In genomic region chr11:59249535-59249934, GRCh38 we compare ENCODE assay signal across 19 cellular contexts. TPM values are rescaled to one million over a fixed set of nuclear protein-coding genes. Genes with fewer than 3 reads are reported as not detected.
DNase-seq lines count a peak whose midpoint lies in the region; TF ChIP-seq lines count a peak whose summit lies in the region.
"Had no signal": no experiment of that assay in that cellular context is flagged by ENCODE, and none has a peak within 500 bp of the region (broad histone marks: within the 10 kb centered on the region; RNA-seq: fewer than 3 reads in every experiment).

No MANE protein-coding gene starts in this region.

- H3K9me3 Mint-ChIP-seq in CD14-positive monocyte (peaks cover 0 to 9% (median 1%) of the 10 kb centered on the region in 7 donors), neural progenitor cell (peaks cover 6% of the 10 kb centered on the region)
- no peaks in the 10 kb centered on the region for H3K9me3 Mint-ChIP-seq in dendritic cell treated with granulocyte-macrophage colony-stimulating factor and Interleukin-4, amounts not matched to agents 40 ng/mL and 50 ng/mL, for 4 days
- H3K9me3 Mint-ChIP-seq: CD4-positive, CD25-positive, alpha-beta regulatory T cell; CD8-positive, alpha-beta T cell had no signal

- no peak overlapping the region for H3K4me2 ChIP-seq in neural progenitor cell
- H3K4me2 ChIP-seq: BLaER1 had no signal

- intact Hi-C loops in CD14-positive monocyte (cut with micrococcal nuclease), result loop anchor here in 1 of 2 donors (5.0 kb wide), 1 partner anchor 33 kb away; no protein-coding TSS in a partner anchor
- intact Hi-C loops in dendritic cell treated with granulocyte-macrophage colony-stimulating factor and Interleukin-4, amounts not matched to agents 40 ng/mL and 50 ng/mL, for 4 days (cut with micrococcal nuclease), result loop anchor here (5.0 kb wide), 1 partner anchor 37 kb away; the partner anchor contains the start of gene MPEG1

- no peak overlapping the region for H3K4me3 ChIP-seq in neural progenitor cell
- H3K4me3 ChIP-seq: BLaER1, GM12878, GM23248 had no signal

- H4K20me1 ChIP-seq in neural progenitor cell (ENCODE audit: low read depth), result no peaks in the 10 kb centered on the region
- H4K20me1 ChIP-seq: BLaER1 had no signal

- peaks cover 83% of the 10 kb centered on the region for H3K4me1 Mint-ChIP-seq in CD14-positive monocyte
- peaks cover 58% of the 10 kb centered on the region for H3K4me1 Mint-ChIP-seq in dendritic cell treated with granulocyte-macrophage colony-stimulating factor and Interleukin-4, amounts not matched to agents 40 ng/mL and 50 ng/mL, for 4 days (ENCODE audit: low read depth)
- H3K4me1 Mint-ChIP-seq in neural progenitor cell, result peaks cover 14% of the 10 kb centered on the region

- H2AFZ ChIP-seq in neural progenitor cell (replicated peaks), result no peak overlapping the region
- H2AFZ ChIP-seq: GM23248 had no signal

- H3F3A ChIP-seq in neural progenitor cell (ENCODE audit: low read depth), result no peaks in the 10 kb centered on the region

- DNase-seq in CD14-positive monocyte (ENCODE audit: low spot score), result no peak
- no peak for DNase-seq in neural progenitor cell (ENCODE audit: low spot score)
- DNase-seq in NCI-H1417 (lab: John Stamatoyannopoulos, UW), result no peak
- DNase-seq in CD1c-positive myeloid dendritic cell (ENCODE audit: extremely low spot score), result no peak
- no peak for DNase-seq in T-helper 2 cell
- DNase-seq: Caco-2; CD4-positive, CD25-positive, alpha-beta regulatory T cell; CD8-positive, alpha-beta T cell; DMS153; EL; GDM1; GM23248; H9 had no signal

- H3K27ac Mint-ChIP-seq in CD14-positive monocyte, result peak overlapping the region; percentile 82 to 95 (median 93)
- peak overlapping the region; percentile 71 for H3K27ac Mint-ChIP-seq in dendritic cell treated with granulocyte-macrophage colony-stimulating factor and Interleukin-4, amounts not matched to agents 40 ng/mL and 50 ng/mL, for 4 days
- peak overlapping the region; percentile 4 for H3K27ac Mint-ChIP-seq in neural progenitor cell
- H3K27ac Mint-ChIP-seq: B cell; CD4-positive, CD25-positive, alpha-beta regulatory T cell; CD8-positive, alpha-beta T cell; H9 had no signal

- no peaks in the 10 kb centered on the region for H3K36me3 ChIP-seq in neural progenitor cell
- H3K36me3 ChIP-seq: BLaER1 had no signal

- H3K27ac ChIP-seq in neural progenitor cell, result no peak overlapping the region
- H3K27ac ChIP-seq: BLaER1, GM23248 had no signal

- H3K9me3 ChIP-seq in neural progenitor cell (ENCODE audit: low read depth), result no peaks in the 10 kb centered on the region
- H3K9me3 ChIP-seq: BLaER1, Caco-2 had no signal

- H3K4me3 Mint-ChIP-seq in CD14-positive monocyte, result no peak overlapping the region
- H3K4me3 Mint-ChIP-seq in dendritic cell treated with granulocyte-macrophage colony-stimulating factor and Interleukin-4, amounts not matched to agents 40 ng/mL and 50 ng/mL, for 4 days, result no peak overlapping the region
- no peak overlapping the region for H3K4me3 Mint-ChIP-seq in neural progenitor cell
- H3K4me3 Mint-ChIP-seq: B cell; CD4-positive, CD25-positive, alpha-beta regulatory T cell; CD8-positive, alpha-beta T cell; H9 had no signal

- no peak overlapping the region for H3K9ac ChIP-seq in neural progenitor cell
- H3K9ac ChIP-seq: BLaER1, GM23248 had no signal

- no peak for TF ChIP-seq CTCF in CD14-positive monocyte (IDR thresholded peaks at IDR 0.05)
- TF ChIP-seq CTCF in neural progenitor cell (IDR thresholded peaks at IDR 0.05), result no peak

- no peaks in the 10 kb centered on the region for H3K79me2 ChIP-seq in neural progenitor cell (ENCODE audit: low read depth)

- H3K27me3 Mint-ChIP-seq in CD14-positive monocyte (ENCODE audit: low read depth in 3 of 3), result peaks cover 0 to 5% (median 0%) of the 10 kb centered on the region in 3 donors
- no peaks in the 10 kb centered on the region for H3K27me3 Mint-ChIP-seq in dendritic cell treated with granulocyte-macrophage colony-stimulating factor and Interleukin-4, amounts not matched to agents 40 ng/mL and 50 ng/mL, for 4 days
- H3K27me3 Mint-ChIP-seq in neural progenitor cell (ENCODE audit: insufficient read depth, low read depth), result peaks cover 8% of the 10 kb centered on the region
- H3K27me3 Mint-ChIP-seq: B cell had no signal

- H3K27me3 ChIP-seq in neural progenitor cell, result no peaks in the 10 kb centered on the region
- H3K27me3 ChIP-seq: BLaER1 had no signal

- no peaks in the 10 kb centered on the region for H3K4me1 ChIP-seq in neural progenitor cell
- H3K4me1 ChIP-seq: Caco-2 had no signal

- peaks cover 2 to 5% of the 10 kb centered on the region in 2 donors for H3K36me3 Mint-ChIP-seq in CD14-positive monocyte
- no peaks in the 10 kb centered on the region for H3K36me3 Mint-ChIP-seq in dendritic cell treated with granulocyte-macrophage colony-stimulating factor and Interleukin-4, amounts not matched to agents 40 ng/mL and 50 ng/mL, for 4 days (ENCODE audit: low read depth)
- no peaks in the 10 kb centered on the region for H3K36me3 Mint-ChIP-seq in neural progenitor cell
- H3K36me3 Mint-ChIP-seq: CD4-positive, CD25-positive, alpha-beta regulatory T cell; CD8-positive, alpha-beta T cell had no signal

RNA-seq across cellular contexts. Expression of gene MPEG1, which starts 36.8 kb away (rescaled TPM):
- 100 to 1,000 TPM; 691 to 971 TPM for polyA plus RNA-seq in CD14-positive monocyte
- not detected in 2 replicates for total RNA-seq in neural progenitor cell (ENCODE audit: low replicate concordance)
- total RNA-seq: Caco-2, GM23248, H4, H9 had no signal
- polyA plus RNA-seq: AG04450, GM23248 had no signal

Comparison
In these comparisons a context has a peak if more than half of its experiments do, and no peak if none do; other contexts are left out.
1. H3K27ac Mint-ChIP-seq: peak in every context shown above with its lines; median percentile 93 in CD14-positive monocyte; 71 in dendritic cell treated with granulocyte-macrophage colony-stimulating factor and Interleukin-4, amounts not matched to agents 40 ng/mL and 50 ng/mL, for 4 days; 4 in neural progenitor cell.